14 cellular contexts compared by ENCODE assay signal in genomic region chr7:149279111-149279743, GRCh38. TPM values are rescaled to one million over a fixed set of nuclear protein-coding genes. Genes with fewer than 3 reads are reported as not detected.
A peak's percentile ranks its signal among the peaks of the same experiment; 100 is the strongest.
DNase-seq lines count a peak whose midpoint lies in the region; ATAC-seq, FAIRE-seq and TF ChIP-seq lines count a peak whose summit lies in the region.
"Had no signal": no experiment of that assay in that cellular context is flagged by ENCODE, and none has a peak within 500 bp of the region (broad histone marks: within the 10 kb centered on the region; RNA-seq: fewer than 3 reads in every experiment).

No MANE protein-coding gene starts in this region.

- H2BK15ac ChIP-seq in H1 (ENCODE audit: low read length): no peak overlapping the region

- no peak overlapping the region for H2BK120ac ChIP-seq in H1 (replicated peaks; ENCODE audit: low read depth, low read length)

- FAIRE-seq in H1 (lab: Jason Lieb, UNC): no peak

- H3K4me3 ChIP-seq in H1 (ENCODE audit: extremely low read depth in 1 of 4, insufficient read depth in 2 of 4, low read depth in 3 of 4, low read length in 4 of 4) (no peak overlapping the region), osteoblast (ENCODE audit: insufficient read depth, low read length) (no peak overlapping the region)
- H3K4me3 ChIP-seq: BLaER1, GM23248, HAP-1 had no signal

- no peak overlapping the region for H2BK20ac ChIP-seq in H1 (ENCODE audit: low read length)

- H3K9ac ChIP-seq in H1 (replicated peaks in 1 of 4; ENCODE audit: extremely low read depth in 1 of 4, low read depth in 3 of 4, low read length in 3 of 4): no peak overlapping the region
- H3K9ac ChIP-seq: BLaER1, GM23248 had no signal

- no peak overlapping the region for H2BK5ac ChIP-seq in H1 (ENCODE audit: low read depth, low read length)

- WGBS in H1 (ENCODE audit: extremely low coverage in 1 of 2, insufficient coverage in 1 of 2, insufficient read length in 1 of 2, insufficient replicate concordance in 2 of 2, low coverage in 1 of 2, low lambda C conversion rate in 2 of 2, missing lambda C conversion rate in 1 of 2), 2 experiments: 91% methylated on average over 17 of the region's 17 CpGs; no CpG with 5 or more reads in 1 of the 2 experiments

- no peak overlapping the region for H2BK12ac ChIP-seq in H1 (ENCODE audit: low read depth, low read length)

- no peaks in the 10 kb centered on the region for H3K23me2 ChIP-seq in H1 (ENCODE audit: low read depth, low read length)

- H3K9me3 ChIP-seq in H1 (ENCODE audit: insufficient read depth in 2 of 2, low read depth in 1 of 2, low read length in 1 of 2): no peaks in the 10 kb centered on the region
- no peaks in the 10 kb centered on the region for H3K9me3 ChIP-seq in osteoblast (ENCODE audit: low read depth, low read length)
- H3K9me3 ChIP-seq: BLaER1, HAP-1 had no signal

- no peak overlapping the region for H3K14ac ChIP-seq in H1 (ENCODE audit: insufficient read length)

- H2AK5ac ChIP-seq in H1 (ENCODE audit: low read depth, low read length): no peak overlapping the region

- no peaks in the 10 kb centered on the region; the same call in 1 of the 2 replicates for H3K79me1 ChIP-seq in H1 (ENCODE audit: low read depth, low read length)

- intact Hi-C loops in activated CD4-positive, alpha-beta T cell treated with anti-CD3 and anti-CD28 coated beads, Interleukin-2, amount 10 ng/mL, durations not matched to agents 24 days and 14 days (cut with micrococcal nuclease): no loop called here
- intact Hi-C loops in natural killer cell (cut with micrococcal nuclease): no loop called here

- no peak overlapping the region for H3K23ac ChIP-seq in H1 (ENCODE audit: insufficient read length)

- H3K27me3 ChIP-seq in H1 (replicated peaks in 1 of 4; ENCODE audit: control insufficient read depth in 3 of 4, extremely low read depth in 1 of 4, insufficient read depth in 3 of 4, low read length in 3 of 4) (peaks cover 0 to 2% (median 0%) of the 10 kb centered on the region in 4 experiments; a peak in 1 of 7 replicates), osteoblast (ENCODE audit: insufficient read depth, low read length) (no peaks in the 10 kb centered on the region)
- H3K27me3 ChIP-seq: BLaER1 had no signal

- H3K9me3 Mint-ChIP-seq in activated CD4-positive, alpha-beta T cell treated with anti-CD3 and anti-CD28 coated beads, Interleukin-2, amount 10 ng/mL, durations not matched to agents 24 days and 14 days: no peaks in the 10 kb centered on the region
- H3K9me3 Mint-ChIP-seq in activated naive CD8-positive, alpha-beta T cell treated with anti-CD3 and anti-CD28 coated beads, Interleukin-2, amount 10 ng/mL, durations not matched to agents 7 days and 5 days: no peaks in the 10 kb centered on the region
- H3K9me3 Mint-ChIP-seq in activated naive CD4-positive, alpha-beta T cell treated with anti-CD3 and anti-CD28 coated beads, Interleukin-2, amount 10 ng/mL, durations not matched to agents 7 days and 5 days: no peaks in the 10 kb centered on the region
- no peaks in the 10 kb centered on the region for H3K9me3 Mint-ChIP-seq in natural killer cell
- H3K9me3 Mint-ChIP-seq: HFFc6 had no signal

- H3K79me2 ChIP-seq in H1 (ENCODE audit: control insufficient read depth in 1 of 2, insufficient read depth in 2 of 2, low read length in 2 of 2) (no peaks in the 10 kb centered on the region), osteoblast (ENCODE audit: insufficient read depth, low read length) (no peaks in the 10 kb centered on the region)

- H4K5ac ChIP-seq in H1 (ENCODE audit: insufficient read length, low read depth, low read length): no peak overlapping the region

- H4K20me1 ChIP-seq in H1 (replicated peaks in 1 of 2; ENCODE audit: control insufficient read depth in 1 of 2, insufficient read depth in 2 of 2, low read length in 2 of 2): peaks cover 0 to 5% of the 10 kb centered on the region in 2 experiments
- H4K20me1 ChIP-seq in osteoblast (ENCODE audit: insufficient read depth, low read length): peaks cover 12% of the 10 kb centered on the region

- H3K4me1 Mint-ChIP-seq in activated CD4-positive, alpha-beta T cell treated with anti-CD3 and anti-CD28 coated beads, Interleukin-2, amount 10 ng/mL, durations not matched to agents 24 days and 14 days: peaks cover 3% of the 10 kb centered on the region
- peaks cover 5% of the 10 kb centered on the region for H3K4me1 Mint-ChIP-seq in activated naive CD8-positive, alpha-beta T cell treated with anti-CD3 and anti-CD28 coated beads, Interleukin-2, amount 10 ng/mL, durations not matched to agents 7 days and 5 days
- H3K4me1 Mint-ChIP-seq in activated naive CD4-positive, alpha-beta T cell treated with anti-CD3 and anti-CD28 coated beads, Interleukin-2, amount 10 ng/mL, durations not matched to agents 7 days and 5 days: peaks cover 13% of the 10 kb centered on the region
- H3K4me1 Mint-ChIP-seq in natural killer cell: peaks cover 2% of the 10 kb centered on the region in 2 donors

- H3K36me3 Mint-ChIP-seq in activated CD4-positive, alpha-beta T cell treated with anti-CD3 and anti-CD28 coated beads, Interleukin-2, amount 10 ng/mL, durations not matched to agents 24 days and 14 days (ENCODE audit: low read depth): peaks cover 53% of the 10 kb centered on the region
- H3K36me3 Mint-ChIP-seq in activated naive CD8-positive, alpha-beta T cell treated with anti-CD3 and anti-CD28 coated beads, Interleukin-2, amount 10 ng/mL, durations not matched to agents 7 days and 5 days: peaks cover 28% of the 10 kb centered on the region
- H3K36me3 Mint-ChIP-seq in activated naive CD4-positive, alpha-beta T cell treated with anti-CD3 and anti-CD28 coated beads, Interleukin-2, amount 10 ng/mL, durations not matched to agents 7 days and 5 days: peaks cover 36% of the 10 kb centered on the region
- H3K36me3 Mint-ChIP-seq in natural killer cell: peaks cover 7% of the 10 kb centered on the region

- POLR2A ChIA-PET in activated naive CD8-positive, alpha-beta T cell treated with anti-CD3 and anti-CD28 coated beads, Interleukin-2, amount 10 ng/mL, durations not matched to agents 7 days and 5 days (lab: Charles Lee): no interaction called here
- POLR2A ChIA-PET in H1 (lab: Charles Lee; ENCODE audit: partially characterized antibody): interaction anchor here (0.6 to 2.1 kb wide), 2 partner anchors 11 to 16 kb away, joined by 3 to 9 read pairs; partner anchors contain the start of gene ZNF783

- H3K4me2 ChIP-seq in H1 (ENCODE audit: insufficient read depth in 1 of 2, low read depth in 2 of 2, low read length in 2 of 2) (no peak overlapping the region), osteoblast (ENCODE audit: insufficient read depth, low read length) (no peak overlapping the region)
- H3K4me2 ChIP-seq: BLaER1 had no signal

- H3K18ac ChIP-seq in H1 (ENCODE audit: extremely low read depth, low read length): no peak overlapping the region

- H3K27me3 Mint-ChIP-seq in activated CD4-positive, alpha-beta T cell treated with anti-CD3 and anti-CD28 coated beads, Interleukin-2, amount 10 ng/mL, durations not matched to agents 24 days and 14 days: no peaks in the 10 kb centered on the region
- no peaks in the 10 kb centered on the region for H3K27me3 Mint-ChIP-seq in activated naive CD8-positive, alpha-beta T cell treated with anti-CD3 and anti-CD28 coated beads, Interleukin-2, amount 10 ng/mL, durations not matched to agents 7 days and 5 days
- no peaks in the 10 kb centered on the region for H3K27me3 Mint-ChIP-seq in activated naive CD4-positive, alpha-beta T cell treated with anti-CD3 and anti-CD28 coated beads, Interleukin-2, amount 10 ng/mL, durations not matched to agents 7 days and 5 days
- H3K27me3 Mint-ChIP-seq in natural killer cell (ENCODE audit: low read depth in 2 of 2): no peaks in the 10 kb centered on the region

- no peak for ATAC-seq in activated naive CD8-positive, alpha-beta T cell treated with anti-CD3 and anti-CD28 coated beads, Interleukin-2, amount 10 ng/mL, durations not matched to agents 7 days and 5 days (ENCODE audit: low read depth)
- ATAC-seq in natural killer cell: no peak

- CTCF ChIA-PET in H1 (lab: Charles Lee; ENCODE audit: partially characterized antibody): interaction anchor here (1.2 kb wide), 1 partner anchor 14 kb away, joined by 3 read pairs; no protein-coding TSS in a partner anchor
- CTCF ChIA-PET in activated naive CD4-positive, alpha-beta T cell treated with anti-CD3 and anti-CD28 coated beads, Interleukin-2, amount 10 ng/mL, durations not matched to agents 7 days and 5 days (lab: Charles Lee): no interaction called here

- TF ChIP-seq EP300 in H1 (IDR thresholded peaks at IDR 0.05; ENCODE audit: borderline replicate concordance in 1 of 2, low read depth in 2 of 2, low read length in 2 of 2): no peak

- H3K4ac ChIP-seq in H1 (replicated peaks; ENCODE audit: insufficient read length, low read depth, low read length): no peak overlapping the region

- peak overlapping the region; percentile 54 for H3K27ac Mint-ChIP-seq in activated CD4-positive, alpha-beta T cell treated with anti-CD3 and anti-CD28 coated beads, Interleukin-2, amount 10 ng/mL, durations not matched to agents 24 days and 14 days
- no peak overlapping the region for H3K27ac Mint-ChIP-seq in activated naive CD8-positive, alpha-beta T cell treated with anti-CD3 and anti-CD28 coated beads, Interleukin-2, amount 10 ng/mL, durations not matched to agents 7 days and 5 days
- no peak overlapping the region for H3K27ac Mint-ChIP-seq in activated naive CD4-positive, alpha-beta T cell treated with anti-CD3 and anti-CD28 coated beads, Interleukin-2, amount 10 ng/mL, durations not matched to agents 7 days and 5 days
- no peak overlapping the region for H3K27ac Mint-ChIP-seq in natural killer cell
- H3K27ac Mint-ChIP-seq: HFFc6 had no signal

- H2AFZ ChIP-seq in H1 (ENCODE audit: low read length) (no peak overlapping the region), osteoblast (ENCODE audit: low read length) (no peak overlapping the region)
- H2AFZ ChIP-seq: GM23248 had no signal

- no peak for DNase-seq in activated CD4-positive, alpha-beta T cell treated with anti-CD3 and anti-CD28 coated beads, Interleukin-2, amount 10 ng/mL, durations not matched to agents 24 days and 14 days
- no peak for DNase-seq in activated CD4-positive, alpha-beta T cell treated with anti-CD3 and anti-CD28 coated beads for 48 hours
- peak; percentile 16 for DNase-seq in activated naive CD8-positive, alpha-beta T cell treated with anti-CD3 and anti-CD28 coated beads, Interleukin-2, amount 10 ng/mL, durations not matched to agents 7 days and 5 days
- DNase-seq in H1 (ENCODE audit: low read depth in 1 of 2, low spot score in 2 of 2) (no peak), osteoblast (ENCODE audit: insufficient read length, low spot score, missing footprints) (peak; percentile 65), pons (ENCODE audit: low spot score) (no peak), natural killer cell (no peak)
- no peak for DNase-seq in activated naive CD4-positive, alpha-beta T cell treated with anti-CD3 and anti-CD28 coated beads, Interleukin-2, amount 10 ng/mL, durations not matched to agents 7 days and 5 days
- DNase-seq: DMS 273 treated with DMSO at 0.1 percent for 48 hours, GM23248, HFFc6 had no signal

- H3K4me3 Mint-ChIP-seq in activated CD4-positive, alpha-beta T cell treated with anti-CD3 and anti-CD28 coated beads, Interleukin-2, amount 10 ng/mL, durations not matched to agents 24 days and 14 days: no peak overlapping the region
- no peak overlapping the region for H3K4me3 Mint-ChIP-seq in activated naive CD8-positive, alpha-beta T cell treated with anti-CD3 and anti-CD28 coated beads, Interleukin-2, amount 10 ng/mL, durations not matched to agents 7 days and 5 days
- no peak overlapping the region for H3K4me3 Mint-ChIP-seq in activated naive CD4-positive, alpha-beta T cell treated with anti-CD3 and anti-CD28 coated beads, Interleukin-2, amount 10 ng/mL, durations not matched to agents 7 days and 5 days
- no peak overlapping the region for H3K4me3 Mint-ChIP-seq in natural killer cell
- H3K4me3 Mint-ChIP-seq: HFFc6 had no signal

- TF ChIP-seq RAD21 in H1 (IDR thresholded peaks at IDR 0.05 in 1 of 2, conservative IDR thresholded peaks at IDR 0.05 in 1 of 2; ENCODE audit: low read depth in 2 of 2, low read length in 2 of 2): no peak

- TF ChIP-seq CTCF in H1 (IDR thresholded peaks at IDR 0.05; ENCODE audit: control extremely low read depth in 1 of 3, insufficient read depth in 1 of 3, low read depth in 1 of 3, low read length in 3 of 3) (no peak), osteoblast (IDR thresholded peaks at IDR 0.05; ENCODE audit: extremely low read depth, low read depth, low read length) (no peak), natural killer cell (IDR thresholded peaks at IDR 0.05) (no peak)

- H3K4me1 ChIP-seq in H1 (replicated peaks in 1 of 4; ENCODE audit: control insufficient read depth in 3 of 4, insufficient read depth in 4 of 4, low read length in 3 of 4) (peaks cover 0 to 1% (median 0%) of the 10 kb centered on the region in 4 experiments; a peak in 2 of 7 replicates), osteoblast (ENCODE audit: insufficient read depth, low read length) (no peaks in the 10 kb centered on the region)
- H3K4me1 ChIP-seq: HAP-1 had no signal

- H3K27ac ChIP-seq in H1 (ENCODE audit: low read depth, low read length) (no peak overlapping the region), osteoblast (ENCODE audit: low read depth, low read length) (no peak overlapping the region)
- H3K27ac ChIP-seq: 22Rv1, BLaER1, GM23248 had no signal

- TF ChIP-seq POLR2A in H1 (IDR thresholded peaks at IDR 0.05; ENCODE audit: control extremely low read depth in 1 of 2, low read depth in 2 of 2, low read length in 2 of 2): no peak

- H4K91ac ChIP-seq in H1 (replicated peaks; ENCODE audit: insufficient read length, low read length): no peak overlapping the region

- H3K56ac ChIP-seq in H1 (replicated peaks; ENCODE audit: insufficient read length, low read depth, low read length): no peak overlapping the region

- H4K8ac ChIP-seq in H1 (ENCODE audit: extremely low read depth, insufficient read depth, low read length): peak overlapping the region; percentile 79; the same call in 1 of the 2 replicates

- peaks cover 0 to 12% (median 3%) of the 10 kb centered on the region in 4 experiments; a peak in 1 of 8 replicates for H3K36me3 ChIP-seq in H1 (ENCODE audit: control insufficient read depth in 2 of 4, insufficient read depth in 4 of 4, low read length in 3 of 4)
- H3K36me3 ChIP-seq in osteoblast (ENCODE audit: insufficient read depth, low read length): peaks cover 43% of the 10 kb centered on the region

RNA-seq across cellular contexts. Expression of gene ZNF783, which starts 17.2 kb away (rescaled TPM):
- total RNA-seq in activated CD4-positive, alpha-beta T cell treated with anti-CD3 and anti-CD28 coated beads, Interleukin-2, amount 10 ng/mL, durations not matched to agents 24 days and 14 days: 27.2 and 27.4 TPM in 2 replicates
- 10 to 100 TPM; 22.0 to 23.7 TPM for total RNA-seq in activated naive CD8-positive, alpha-beta T cell treated with anti-CD3 and anti-CD28 coated beads, Interleukin-2, amount 10 ng/mL, durations not matched to agents 7 days and 5 days
- 7.3 and 8.3 TPM in 2 replicates for total RNA-seq in H1 (2021; fragmentation: NEBNext Ultra II Directional; extraction: Animal tissue kit (Norgen Biotek cat#: 25700))
- 8.2 and 10.3 TPM in 2 replicates for polyA plus RNA-seq in H1 (2011; rRNA removed)
- 10.9 TPM for polyA plus RNA-seq in H1 (2011; cell fraction: cytosol; rRNA removed)
- 28.9 TPM for polyA plus RNA-seq in H1 (2011; cell fraction: nucleus; rRNA removed)
- 4.0 to 9.1 TPM (median 6.6 TPM) in 4 replicates for polyA plus RNA-seq in H1 (2012, experiment 1 of 2)
- 3.2 TPM for polyA plus RNA-seq in H1 (2012, experiment 2 of 2)
- polyA plus RNA-seq in H1 (2013, experiment 1 of 2): 4.3 TPM
- 4.2 TPM for polyA plus RNA-seq in H1 (2013, experiment 2 of 2)
- polyA minus RNA-seq in H1 (2011; rRNA and poly(A)+ RNA removed): 4.8 and 5.3 TPM in 2 replicates
- 3.9 TPM for polyA minus RNA-seq in H1 (2011; cell fraction: cytosol; rRNA and poly(A)+ RNA removed)
- polyA minus RNA-seq in H1 (2011; cell fraction: nucleus; rRNA and poly(A)+ RNA removed): 11.9 TPM
- total RNA-seq in osteoblast: 13.3 and 13.4 TPM in 2 replicates
- total RNA-seq in natural killer cell: 10 to 100 TPM; 24.0 to 29.8 (median 28.3) TPM

RNA-seq across cellular contexts. Expression of gene ZNF212, which starts 39.8 kb away (rescaled TPM):
- 18.0 and 18.7 TPM in 2 replicates for total RNA-seq in activated CD4-positive, alpha-beta T cell treated with anti-CD3 and anti-CD28 coated beads, Interleukin-2, amount 10 ng/mL, durations not matched to agents 24 days and 14 days
- 10 to 100 TPM; 14.6 to 15.5 TPM for total RNA-seq in activated naive CD8-positive, alpha-beta T cell treated with anti-CD3 and anti-CD28 coated beads, Interleukin-2, amount 10 ng/mL, durations not matched to agents 7 days and 5 days
- total RNA-seq in H1 (2021; fragmentation: NEBNext Ultra II Directional; extraction: Animal tissue kit (Norgen Biotek cat#: 25700)): 19.3 and 20.1 TPM in 2 replicates
- polyA plus RNA-seq in H1 (2011; rRNA removed): 6.7 and 9.1 TPM in 2 replicates
- 10.7 TPM for polyA plus RNA-seq in H1 (2011; cell fraction: cytosol; rRNA removed)
- 13.6 TPM for polyA plus RNA-seq in H1 (2011; cell fraction: nucleus; rRNA removed)
- 13.3 to 16.9 TPM (median 14.4 TPM) in 4 replicates for polyA plus RNA-seq in H1 (2012, experiment 1 of 2)
- 8.3 TPM for polyA plus RNA-seq in H1 (2012, experiment 2 of 2)
- 7.2 TPM for polyA plus RNA-seq in H1 (2013, experiment 1 of 2)
- polyA plus RNA-seq in H1 (2013, experiment 2 of 2): 7.1 TPM
- 6.1 and 8.2 TPM in 2 replicates for polyA minus RNA-seq in H1 (2011; rRNA and poly(A)+ RNA removed)
- polyA minus RNA-seq in H1 (2011; cell fraction: cytosol; rRNA and poly(A)+ RNA removed): 7.0 TPM
- 9.7 TPM for polyA minus RNA-seq in H1 (2011; cell fraction: nucleus; rRNA and poly(A)+ RNA removed)
- total RNA-seq in osteoblast (8.5 and 9.0 TPM in 2 replicates), natural killer cell (10 to 100 TPM; 11.2 to 23.7 (median 17.0) TPM)

Comparison
In these comparisons a context has a peak if more than half of its experiments do, and no peak if none do; other contexts are left out.
1. DNase-seq: peak in activated naive CD8-positive, alpha-beta T cell treated with anti-CD3 and anti-CD28 coated beads, Interleukin-2, amount 10 ng/mL, durations not matched to agents 7 days and 5 days (single experiment) and osteoblast (single experiment); none in activated CD4-positive, alpha-beta T cell treated with anti-CD3 and anti-CD28 coated beads, Interleukin-2, amount 10 ng/mL, durations not matched to agents 24 days and 14 days (single experiment), activated CD4-positive, alpha-beta T cell treated with anti-CD3 and anti-CD28 coated beads for 48 hours (single experiment), H1 (0 of 2), activated naive CD4-positive, alpha-beta T cell treated with anti-CD3 and anti-CD28 coated beads, Interleukin-2, amount 10 ng/mL, durations not matched to agents 7 days and 5 days (single experiment), pons (single experiment) and natural killer cell (single experiment).